Comparison of ENCODE assay signal across 17 cellular contexts in genomic region chr11:92180664-92181251, GRCh38. TPM values are rescaled to one million over a fixed set of nuclear protein-coding genes. Genes with fewer than 3 reads are reported as not detected.
DNase-seq lines count a peak whose midpoint lies in the region; ATAC-seq and TF ChIP-seq lines count a peak whose summit lies in the region.
"Had no signal": no experiment of that assay in that cellular context is flagged by ENCODE, and none has a peak within 500 bp of the region (broad histone marks: within the 10 kb centered on the region; RNA-seq: fewer than 3 reads in every experiment).

No MANE protein-coding gene starts in this region.

- no peak overlapping the region for H3K4me2 ChIP-seq in GM23248 (ENCODE audit: unreplicated experiment)

- DNase-seq in GM23248, result peak; percentile 80
- DNase-seq in brain microvascular endothelial cell, result peak; percentile 73
- peak; percentile 27 for DNase-seq in inferior parietal cortex (ENCODE audit: extremely low spot score)
- DNase-seq in retinal pigment epithelial cell (ENCODE audit: low read depth), result peak; percentile 90
- no peak for DNase-seq in activated CD4-positive, alpha-beta T cell treated with anti-CD3 and anti-CD28 coated beads, Interleukin-2, amount 50 U/mL, for 48 hours
- no peak for DNase-seq in uterus
- DNase-seq in effector CD4-positive, alpha-beta T cell, result no peak
- DNase-seq: activated CD4-positive, alpha-beta T cell treated with anti-CD3 and anti-CD28 coated beads for 36 hours; CD8-positive, alpha-beta memory T cell; immature natural killer cell; naive B cell; T-cell had no signal

- intact Hi-C loops in uterus (cut with DNase I; ENCODE audit: low total_unique reads), result no loop called here

- in situ Hi-C loops in GM23248 (cut with MboI) (no loop called here), brain microvascular endothelial cell (cut with HindIII; ENCODE audit: low pct_ligation_motif_present, low sequenced_read_pairs) (no loop called here)

- TF ChIP-seq CTCF in brain microvascular endothelial cell (IDR thresholded peaks at IDR 0.05; ENCODE audit: low read depth, low read length, missing control alignments) (no peak), retinal pigment epithelial cell (conservative IDR thresholded peaks at IDR 0.05; ENCODE audit: low read depth, low read length) (no peak), uterus (IDR thresholded peaks at IDR 0.05) (no peak)

- peak overlapping the region; percentile 41; the same call in 1 of the 2 replicates for H3K27ac ChIP-seq in GM23248
- H3K27ac ChIP-seq in brain microvascular endothelial cell, result no peak overlapping the region
- H3K27ac ChIP-seq in uterus, result no peak overlapping the region
- H3K27ac ChIP-seq: HL-60, suprapubic skin had no signal

- H3K4me3 ChIP-seq in GM23248, result no peak overlapping the region
- H3K4me3 ChIP-seq in brain microvascular endothelial cell (ENCODE audit: low read depth, low read length), result no peak overlapping the region
- H3K4me3 ChIP-seq in retinal pigment epithelial cell (ENCODE audit: low read length), result no peak overlapping the region
- no peak overlapping the region for H3K4me3 ChIP-seq in uterus
- H3K4me3 ChIP-seq: skin epidermis, suprapubic skin had no signal

- H3K36me3 ChIP-seq in GM23248 (ENCODE audit: low read depth) (no peaks in the 10 kb centered on the region), brain microvascular endothelial cell (replicated peaks) (no peaks in the 10 kb centered on the region), uterus (no peaks in the 10 kb centered on the region)
- H3K36me3 ChIP-seq: suprapubic skin had no signal

- peaks cover 3% of the 10 kb centered on the region; the same call in 1 of the 2 replicates for H3K4me1 ChIP-seq in GM23248 (ENCODE audit: insufficient read depth)
- H3K4me1 ChIP-seq in uterus, result no peaks in the 10 kb centered on the region
- H3K4me1 ChIP-seq: suprapubic skin had no signal

- no peaks in the 10 kb centered on the region for H3K9me2 ChIP-seq in GM23248 (ENCODE audit: insufficient read depth)

- H3K9ac ChIP-seq in GM23248, result 0 out of 2 replicates have a peak overlapping the region, but pooled peaks have one; percentile 14

- no peak for ATAC-seq in HG03139 (IDR thresholded peaks at IDR 0.05; ENCODE audit: unreplicated experiment)
- ATAC-seq: activated CD4-positive, alpha-beta T cell treated with anti-CD3 and anti-CD28 coated beads for 36 hours; T-cell had no signal

- H3K27me3 ChIP-seq in GM23248 (replicated peaks; ENCODE audit: insufficient read depth) (no peaks in the 10 kb centered on the region), brain microvascular endothelial cell (replicated peaks) (no peaks in the 10 kb centered on the region), uterus (no peaks in the 10 kb centered on the region)
- H3K27me3 ChIP-seq: suprapubic skin had no signal

- no peak for TF ChIP-seq POLR2A in uterus (IDR thresholded peaks at IDR 0.05)

- no peaks in the 10 kb centered on the region for H4K20me1 ChIP-seq in GM23248 (ENCODE audit: insufficient read depth)

- no peaks in the 10 kb centered on the region for H3F3A ChIP-seq in GM23248 (ENCODE audit: insufficient read depth)

- no peaks in the 10 kb centered on the region for H3K79me2 ChIP-seq in GM23248 (ENCODE audit: insufficient read depth)

- 6 to 7% methylated on average over 5 of the region's 5 CpGs for WGBS in GM23248 (ENCODE audit: low coverage in 1 of 2, low lambda C conversion rate in 2 of 2, missing lambda C conversion rate in 2 of 2), 2 experiments

- H3K9me3 ChIP-seq in GM23248 (ENCODE audit: low read depth) (no peaks in the 10 kb centered on the region), uterus (no peaks in the 10 kb centered on the region)
- H3K9me3 ChIP-seq: suprapubic skin had no signal

- peak overlapping the region; percentile 44; the same call in 1 of the 2 replicates for H2AFZ ChIP-seq in GM23248

RNA-seq across cellular contexts. Expression of gene FAT3, which starts 43.9 kb away (rescaled TPM):
- 1.9 TPM in 2 replicates for total RNA-seq in GM23248 (2014; rRNA removed; shearing (Covaris generic))
- polyA plus RNA-seq in GM23248 (2016; fragmentation: Nextera tagmentation; extraction: Ambion mirVana), result 0.16 and 0.19 TPM in 2 replicates
- 10 to 100 TPM in 1 of 4 donors, 1 to 10 TPM in 3; 1.3 to 44.5 (median 6.0) TPM for total RNA-seq in uterus
- total RNA-seq: activated CD4-positive, alpha-beta T cell treated with anti-CD3 and anti-CD28 coated beads for 36 hours; CD8-positive, alpha-beta memory T cell; OCI-LY7 had no signal
- polyA plus RNA-seq: CD8-positive, alpha-beta memory T cell; immature natural killer cell had no signal

Comparison
In these comparisons a context has a peak if more than half of its experiments do, and no peak if none do; other contexts are left out.
1. DNase-seq: peak in GM23248 (single experiment), brain microvascular endothelial cell (single experiment), inferior parietal cortex (single experiment) and retinal pigment epithelial cell (single experiment); none in activated CD4-positive, alpha-beta T cell treated with anti-CD3 and anti-CD28 coated beads, Interleukin-2, amount 50 U/mL, for 48 hours (0 of 2), uterus (0 of 2) and effector CD4-positive, alpha-beta T cell (single experiment).